ENCODE assay signal across 15 cellular contexts in the genomic region with DNA sequence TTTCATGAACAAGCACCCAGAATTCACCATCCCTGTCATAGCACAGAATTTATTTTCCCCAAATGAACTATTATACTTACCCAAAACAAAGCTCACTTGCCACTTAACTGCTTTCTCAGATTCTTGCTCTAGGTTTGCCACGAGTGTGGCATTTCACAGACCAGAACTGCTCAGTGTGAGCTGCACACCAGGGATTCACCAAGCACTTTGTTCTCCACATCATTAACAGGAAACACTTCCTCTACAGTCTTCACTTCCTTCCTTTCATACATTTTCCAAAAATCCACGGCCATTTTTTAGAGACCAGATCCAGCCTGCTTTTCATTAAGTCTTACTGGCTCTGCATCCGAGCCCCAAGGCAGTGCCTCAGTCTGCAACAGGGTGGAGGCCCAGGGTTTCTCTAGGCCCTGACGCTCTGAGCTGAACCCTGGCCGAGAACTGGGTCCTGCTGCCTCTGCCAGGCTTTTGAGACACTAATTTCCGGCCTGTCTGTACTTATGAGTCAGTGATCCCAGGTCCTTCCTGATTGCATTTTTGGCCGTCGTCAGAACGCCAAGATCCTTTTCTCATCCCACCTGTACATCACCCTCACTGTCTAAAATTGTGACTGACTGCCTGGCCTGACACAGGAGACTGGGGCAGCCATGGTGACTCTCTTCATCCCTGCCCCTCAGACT.
DNase-seq lines count a peak whose midpoint lies in the region; ATAC-seq, FAIRE-seq and TF ChIP-seq lines count a peak whose summit lies in the region.
"Had no signal": no experiment of that assay in that cellular context is flagged by ENCODE, and none has a peak within 500 bp of the region (broad histone marks: within the 10 kb centered on the region; RNA-seq: fewer than 3 reads in every experiment).

No MANE protein-coding gene starts in this region.

- TF ChIP-seq POLR2A in H54 (IDR thresholded peaks at IDR 0.05; ENCODE audit: low read depth, low read length) = no peak

- no peak for FAIRE-seq in H54 (lab: Jason Lieb, UNC)
- FAIRE-seq: K562 had no signal

- peaks cover 0 to 46% (median 39%) of the 10 kb centered on the region in 3 donors for H3K36me3 ChIP-seq in tibial artery

- peak overlapping the region; percentile 8 to 48 for H3K27ac ChIP-seq in tibial artery
- H3K27ac ChIP-seq: parathyroid adenoma had no signal

- in situ Hi-C loops in GM13977 (cut with MboI; ENCODE audit: low pct_unique_long_range_greater_than_20kb, low sequenced_read_pairs, unreplicated experiment) = no loop called here

- H3K4me1 ChIP-seq in tibial artery = peaks cover 0 to 47% (median 22%) of the 10 kb centered on the region in 4 donors
- H3K4me1 ChIP-seq: parathyroid adenoma had no signal

- no peaks in the 10 kb centered on the region for H3K9me3 ChIP-seq in tibial artery

- H3K4me3 ChIP-seq in tibial artery = no peak overlapping the region
- H3K4me3 ChIP-seq: K562 had no signal

- no peaks in the 10 kb centered on the region for H3K27me3 ChIP-seq in tibial artery

- TF ChIP-seq CTCF in tibial artery (IDR thresholded peaks at IDR 0.05) (no peak), GM13977 (IDR thresholded peaks at IDR 0.05; ENCODE audit: extremely low read depth, insufficient read depth, missing control alignments) (no peak)

- DNase-seq in H54 (ENCODE audit: insufficient read length, low spot score) (peak; percentile 23), amniotic stem cell (lab: John Stamatoyannopoulos, UW) (peak; percentile 41), Right ventricle myocardium superior (no peak), tibial artery (peak; percentile 36 to 82), left lobe of liver (ENCODE audit: low spot score) (no peak), GM13977 (ENCODE audit: low spot score) (no peak)
- DNase-seq: activated CD4-positive, alpha-beta memory T cell treated with anti-CD3 and anti-CD28 coated beads for 36 hours; activated naive CD4-positive, alpha-beta T cell treated with anti-CD3 and anti-CD28 coated beads for 36 hours; effector CD8-positive, alpha-beta T cell; GF-D8; immature natural killer cell; NCI-H2227 treated with DMSO at 0.1 percent for 48 hours had no signal

- intact Hi-C loops in Right ventricle myocardium superior (cut with DNase I) = no loop called here
- intact Hi-C loops in tibial artery (cut with DNase I; ENCODE audit: low total_unique reads) = no loop called here

- ATAC-seq in Right ventricle myocardium superior (ENCODE audit: poor library complexity) (peak; percentile 51), left lobe of liver (no peak), GM18517 (IDR thresholded peaks at IDR 0.05; ENCODE audit: unreplicated experiment) (no peak)
- ATAC-seq: K562 had no signal

Comparison
In these comparisons a context has a peak if more than half of its experiments do, and no peak if none do; other contexts are left out.
1. DNase-seq: peak in H54 (single experiment), amniotic stem cell (single experiment) and tibial artery (2 of 2); none in Right ventricle myocardium superior (single experiment), left lobe of liver (single experiment) and GM13977 (single experiment).